In genomic region chr4:79611026-79611425, GRCh38 we compare ENCODE assay signal across 27 cellular contexts.
"Had no signal": no experiment of that assay in that cellular context is flagged by ENCODE, and none has a peak within 500 bp of the region (broad histone marks: within the 10 kb centered on the region; RNA-seq: fewer than 3 reads in every experiment).

No MANE protein-coding gene starts in this region.

- ATAC-seq: activated CD4-positive, alpha-beta T cell treated with anti-CD3 and anti-CD28 coated beads for 36 hours; activated naive CD4-positive, alpha-beta T cell treated with anti-CD3 and anti-CD28 coated beads, Interleukin-2, amount 50 U/mL, for 72 hours; activated T-cell treated with anti-CD3 and anti-CD28 coated beads, Interleukin-2, amount 50 U/mL, for 72 hours; foreskin keratinocyte had no signal

- H3K27ac ChIP-seq: brain microvascular endothelial cell, epithelial cell of prostate, foreskin keratinocyte, gastrocnemius medialis had no signal

- FAIRE-seq: astrocyte, colon, endometrium, endothelial cell of umbilical vein had no signal

- DNase-seq: activated CD4-positive, alpha-beta memory T cell treated with anti-CD3 and anti-CD28 coated beads, Interleukin-2, amount 10 ng/mL, durations not matched to agents 7 days and 5 days; activated CD4-positive, alpha-beta T cell treated with anti-CD3 and anti-CD28 coated beads for 36 hours; activated CD4-positive, alpha-beta T cell treated with anti-CD3 and anti-CD28 coated beads, Interleukin-2, amount 10 ng/mL, durations not matched to agents 7 days and 5 days; activated CD4-positive, alpha-beta T cell treated with anti-CD3 and anti-CD28 coated beads, Interleukin-2, amount 50 U/mL, for 4 hours; activated CD4-positive, CD25-positive, alpha-beta regulatory T cell; activated CD4-positive, CD25-positive, alpha-beta regulatory T cell treated with anti-CD3 and anti-CD28 coated beads, Interleukin-2, amount 50 U/mL, for 72 hours; activated CD8-positive, alpha-beta memory T cell treated with anti-CD3 and anti-CD28 coated beads, Interleukin-2, amount 50 U/mL, for 48 hours; activated gamma-delta T cell; activated naive CD4-positive, alpha-beta T cell; activated naive CD4-positive, alpha-beta T cell treated with anti-CD3 and anti-CD28 coated beads, Interleukin-2, amount 10 ng/mL, durations not matched to agents 7 days and 5 days; activated naive CD8-positive, alpha-beta T cell treated with anti-CD3 and anti-CD28 coated beads, Interleukin-2, amount 10 ng/mL, durations not matched to agents 7 days and 5 days; activated T-cell treated with anti-CD3 and anti-CD28 coated beads for 4 hours; activated T-cell treated with anti-CD3 and anti-CD28 coated beads, Interleukin-2, amount 50 U/mL, for 24 hours; activated T-cell treated with anti-CD3 and anti-CD28 coated beads, Interleukin-2, amount 50 U/mL, for 72 hours; brain microvascular endothelial cell; caudate nucleus; effector CD8-positive, alpha-beta T cell; foreskin keratinocyte; gastrocnemius medialis; glutamatergic neuron; T-helper 2 cell had no signal

- H3K4me1 ChIP-seq: foreskin keratinocyte, gastrocnemius medialis had no signal

- H3K36me3 ChIP-seq: brain microvascular endothelial cell, gastrocnemius medialis had no signal

- H3K27me3 ChIP-seq: brain microvascular endothelial cell, gastrocnemius medialis had no signal

- H3K4me3 ChIP-seq: gastrocnemius medialis had no signal

- H3K9me3 ChIP-seq: gastrocnemius medialis had no signal
